In genomic region chr5:152329191-152329590, GRCh38 we compare ENCODE assay signal across 1 cellular context.
TF ChIP-seq lines count a peak whose summit lies in the region.

No MANE protein-coding gene starts in this region.

TF ChIP-seq in neural cell, 6 proteins besides CTCF, POLR2A, EP300 and RAD21:
- TF ChIP-seq POLR2AphosphoS5 (IDR thresholded peaks at IDR 0.05), result peak; percentile 80
- TF ChIP-seq MXI1 (conservative IDR thresholded peaks at IDR 0.05; ENCODE audit: poor library complexity, severe bottlenecking), result no peak
